22 cellular contexts compared by ENCODE assay signal in genomic region chr10:112282086-112282485, GRCh38. TPM values are rescaled to one million over a fixed set of nuclear protein-coding genes. Genes with fewer than 3 reads are reported as not detected.
A peak's percentile ranks its signal among the peaks of the same experiment; 100 is the strongest.
DNase-seq lines count a peak whose midpoint lies in the region; ATAC-seq and TF ChIP-seq lines count a peak whose summit lies in the region.
"Had no signal": no experiment of that assay in that cellular context is flagged by ENCODE, and none has a peak within 500 bp of the region (broad histone marks: within the 10 kb centered on the region; RNA-seq: fewer than 3 reads in every experiment).

No MANE protein-coding gene starts in this region.

- H3K4me1 ChIP-seq in GM23248 (ENCODE audit: insufficient read depth) (peaks cover 24% of the 10 kb centered on the region), mammary epithelial cell (ENCODE audit: insufficient read depth, low read length) (no peaks in the 10 kb centered on the region)
- H3K4me1 ChIP-seq: BE2C, HAP-1 had no signal

- H3K9me2 ChIP-seq in GM23248 (ENCODE audit: insufficient read depth), result no peaks in the 10 kb centered on the region

- no peaks in the 10 kb centered on the region for H4K20me1 ChIP-seq in GM23248 (ENCODE audit: insufficient read depth)
- H4K20me1 ChIP-seq in mammary epithelial cell (ENCODE audit: insufficient read depth, low read length), result no peaks in the 10 kb centered on the region

- ATAC-seq in GM18519 (IDR thresholded peaks at IDR 0.05; ENCODE audit: low FRiP score, unreplicated experiment), result no peak
- ATAC-seq: GM23338, Panc1, Right ventricle myocardium inferior had no signal

- H3K27ac ChIP-seq in GM23248, result no peak overlapping the region
- H3K27ac ChIP-seq in mammary epithelial cell (ENCODE audit: insufficient read depth, low read depth, low read length), result no peak overlapping the region
- H3K27ac ChIP-seq: KMS-11 had no signal

- no peaks in the 10 kb centered on the region for H3K9me3 Mint-ChIP-seq in activated T-cell treated with anti-CD3 and anti-CD28 coated beads, Interleukin-2, amount 50 U/mL, for 24 hours
- H3K9me3 Mint-ChIP-seq: GM23338 had no signal

- H3K27ac Mint-ChIP-seq in activated T-cell treated with anti-CD3 and anti-CD28 coated beads, Interleukin-2, amount 50 U/mL, for 24 hours, result no peak overlapping the region
- H3K27ac Mint-ChIP-seq: GM23338 had no signal

- BruUV-seq in mammary epithelial cell (replicated peaks; lab: Mats Ljungman, UMichigan), result no TSS peak

- H3K9ac ChIP-seq in GM23248 (no peak overlapping the region), mammary epithelial cell (ENCODE audit: insufficient read depth, low read length) (no peak overlapping the region)
- H3K9ac ChIP-seq: KMS-11 had no signal

- 79 to 82% methylated on average over 4 of the region's 4 CpGs for WGBS in GM23248 (ENCODE audit: low coverage in 1 of 2, low lambda C conversion rate in 2 of 2, missing lambda C conversion rate in 2 of 2), 2 experiments
- WGBS in mammary epithelial cell (ENCODE audit: low coverage, missing lambda C conversion rate), result 56% methylated on average over 4 of the region's 4 CpGs

- intact Hi-C loops in mammary epithelial cell (cut with micrococcal nuclease), result loop anchor here (5.0 kb wide), 1 partner anchor 45 kb away; no protein-coding TSS in a partner anchor

- DNase-seq in GM23248 (peak; percentile 61), LHCN-M2 (ENCODE audit: low read depth) (peak; percentile 6), mammary epithelial cell (peak; percentile 48), fibroblast of the aortic adventitia (ENCODE audit: low read depth) (peak; percentile 28), SIG-M5 treated with dmso at 0.1 percent for 504 hours (lab: John Stamatoyannopoulos, UW; ENCODE audit: unreplicated experiment) (no peak), amygdala (lab: John Stamatoyannopoulos, UW) (no peak)
- DNase-seq in activated T-cell treated with anti-CD3 and anti-CD28 coated beads, Interleukin-2, amount 50 U/mL, for 24 hours, result no peak
- DNase-seq: BE2C; DMS53; NCI-H1417 treated with DMSO at 0.1 percent for 48 hours; NCI-H1930; NCI-H510A; NCI-H748 treated with DMSO at 0.1 percent for 48 hours; NK-92 treated with Interleukin-12 subunit alpha and Interleukin-12 subunit beta, amount 100 ng/mL, for 24 hours had no signal

- H3K36me3 ChIP-seq in GM23248 (ENCODE audit: low read depth) (no peaks in the 10 kb centered on the region), mammary epithelial cell (ENCODE audit: insufficient read depth, low read length) (no peaks in the 10 kb centered on the region)
- H3K36me3 ChIP-seq: BE2C, HAP-1 had no signal

- H3K4me2 ChIP-seq in GM23248 (ENCODE audit: unreplicated experiment), result no peak overlapping the region
- no peak overlapping the region for H3K4me2 ChIP-seq in mammary epithelial cell (ENCODE audit: insufficient read depth, low read depth, low read length)
- H3K4me2 ChIP-seq: GM23338, KMS-11 had no signal

- no peak overlapping the region for H3K4me3 Mint-ChIP-seq in activated T-cell treated with anti-CD3 and anti-CD28 coated beads, Interleukin-2, amount 50 U/mL, for 24 hours
- H3K4me3 Mint-ChIP-seq: GM23338 had no signal

- H3K27me3 Mint-ChIP-seq in activated T-cell treated with anti-CD3 and anti-CD28 coated beads, Interleukin-2, amount 50 U/mL, for 24 hours, result peaks cover 47% of the 10 kb centered on the region

- H3K4me1 Mint-ChIP-seq in activated T-cell treated with anti-CD3 and anti-CD28 coated beads, Interleukin-2, amount 50 U/mL, for 24 hours (ENCODE audit: low read depth), result no peaks in the 10 kb centered on the region

- CTCF ChIA-PET in mammary epithelial cell (lab: Charles Lee; ENCODE audit: low non-redundant PET), result no interaction called here

- H3F3A ChIP-seq in GM23248 (ENCODE audit: insufficient read depth), result peaks cover 14% of the 10 kb centered on the region

- no peaks in the 10 kb centered on the region for H3K27me3 ChIP-seq in GM23248 (replicated peaks; ENCODE audit: insufficient read depth)
- no peaks in the 10 kb centered on the region for H3K27me3 ChIP-seq in mammary epithelial cell (ENCODE audit: insufficient read depth, low read length)
- H3K27me3 ChIP-seq: BE2C had no signal

- no peaks in the 10 kb centered on the region for H3K79me2 ChIP-seq in GM23248 (ENCODE audit: insufficient read depth)
- H3K79me2 ChIP-seq in mammary epithelial cell (ENCODE audit: insufficient read depth, low read length), result no peaks in the 10 kb centered on the region

- H3K36me3 Mint-ChIP-seq in activated T-cell treated with anti-CD3 and anti-CD28 coated beads, Interleukin-2, amount 50 U/mL, for 24 hours (ENCODE audit: low read depth), result no peaks in the 10 kb centered on the region

- H3K4me3 ChIP-seq in GM23248 (no peak overlapping the region), mammary epithelial cell (replicated peaks in 1 of 3; ENCODE audit: insufficient read depth in 1 of 3, low read depth in 2 of 3, low read length in 3 of 3) (no peak overlapping the region), fibroblast of the aortic adventitia (ENCODE audit: low read depth, low read length) (no peak overlapping the region)
- H3K4me3 ChIP-seq: GM23338, HAP-1 had no signal

- H3K9me3 ChIP-seq in GM23248 (ENCODE audit: low read depth), result no peaks in the 10 kb centered on the region
- H3K9me3 ChIP-seq in mammary epithelial cell (replicated peaks; ENCODE audit: insufficient read depth, low read length), result no peaks in the 10 kb centered on the region
- H3K9me3 ChIP-seq: BE2C, HAP-1 had no signal

- H2AFZ ChIP-seq in GM23248 (no peak overlapping the region), mammary epithelial cell (ENCODE audit: low read depth, low read length) (no peak overlapping the region)
- H2AFZ ChIP-seq: GM23338 had no signal

- dilution Hi-C loops in mammary epithelial cell (cut with HindIII; ENCODE audit: low sequenced_read_pairs), result no loop called here

- in situ Hi-C loops in GM23248 (cut with MboI) (no loop called here), mammary epithelial cell (cut with MboI; ENCODE audit: low sequenced_read_pairs in 2 of 2) (no loop called here)

- no peak for TF ChIP-seq CTCF in mammary epithelial cell (conservative IDR thresholded peaks at IDR 0.05 in 1 of 2, IDR thresholded peaks at IDR 0.05 in 1 of 2; ENCODE audit: extremely low read depth in 1 of 2, insufficient read depth in 1 of 2, low read depth in 1 of 2, low read length in 2 of 2)
- TF ChIP-seq CTCF in fibroblast of the aortic adventitia (IDR thresholded peaks at IDR 0.05; ENCODE audit: insufficient read depth, low read length), result no peak

RNA-seq across cellular contexts. Expression of gene TECTB, which starts 1.1 kb away (rescaled TPM):
- total RNA-seq in GM23248 (2014; rRNA removed; shearing (Covaris generic)), result 0.63 TPM in 1 of 2 replicates, not detected in the other
- polyA plus RNA-seq in GM23248 (2016; fragmentation: Nextera tagmentation; extraction: Ambion mirVana), result 0.21 TPM in 1 of 2 replicates, not detected in the other
- total RNA-seq in LHCN-M2 (2014; rRNA removed), result not detected in 2 replicates
- polyA plus RNA-seq in LHCN-M2 (2012), result not detected
- not detected for total RNA-seq in mammary epithelial cell
- not detected for polyA plus RNA-seq in mammary epithelial cell
- not detected for polyA minus RNA-seq in mammary epithelial cell
- total RNA-seq in fibroblast of the aortic adventitia (ENCODE audit: low replicate concordance), result not detected in 2 replicates
- total RNA-seq: A673, GM23338, Right ventricle myocardium inferior, SK-MEL-5 had no signal
- polyA plus RNA-seq: GM23338 had no signal

Comparison
In these comparisons a context has a peak if more than half of its experiments do, and no peak if none do; other contexts are left out.
1. DNase-seq: peak in GM23248 (single experiment), LHCN-M2 (single experiment), mammary epithelial cell (single experiment) and fibroblast of the aortic adventitia (single experiment); none in SIG-M5 treated with dmso at 0.1 percent for 504 hours (single experiment), amygdala (0 of 56) and activated T-cell treated with anti-CD3 and anti-CD28 coated beads, Interleukin-2, amount 50 U/mL, for 24 hours (single experiment).